9 cellular contexts compared by ENCODE assay signal in genomic region chr6:164731539-164731938, GRCh38.
"Had no signal": no experiment of that assay in that cellular context is flagged by ENCODE, and none has a peak within 500 bp of the region (broad histone marks: within the 10 kb centered on the region; RNA-seq: fewer than 3 reads in every experiment).

No MANE protein-coding gene starts in this region.

- H3K4me3 ChIP-seq: GM23248, HAP-1 had no signal

- H3K9ac ChIP-seq: GM23248 had no signal

- H2AFZ ChIP-seq: GM23248 had no signal

- H3K36me3 ChIP-seq: HAP-1 had no signal

- H3K4me1 ChIP-seq: HAP-1 had no signal

- ATAC-seq: HCT116, HepG2 had no signal

- H3K27me3 Mint-ChIP-seq: IgD-negative memory B cell had no signal

- H3K27ac Mint-ChIP-seq: HFFc6, IgD-negative memory B cell had no signal

- DNase-seq: GM23248, GOT3, H7, HFFc6 had no signal

- H3K27ac ChIP-seq: GM23248, HL-60 had no signal

- H3K4me1 Mint-ChIP-seq: IgD-negative memory B cell had no signal

- H3K4me3 Mint-ChIP-seq: HFFc6, IgD-negative memory B cell had no signal

- H3K9me3 ChIP-seq: HAP-1 had no signal
